8 cellular contexts compared by ENCODE assay signal in genomic region chr19:38336638-38337359, GRCh38. TPM values are rescaled to one million over a fixed set of nuclear protein-coding genes. Genes with fewer than 3 reads are reported as not detected.
A peak's percentile ranks its signal among the peaks of the same experiment; 100 is the strongest.
DNase-seq lines count a peak whose midpoint lies in the region; ATAC-seq, FAIRE-seq and TF ChIP-seq lines count a peak whose summit lies in the region.

No MANE protein-coding gene starts in this region.

- ATAC-seq in HG02642 (IDR thresholded peaks at IDR 0.05; ENCODE audit: poor library complexity, unreplicated experiment): peak; percentile 57
- ATAC-seq in Right ventricle myocardium inferior: peak; percentile 84
- peak; percentile 75 to 87 (median 83) for ATAC-seq in pancreas

- H3K27ac ChIP-seq in pancreas (peak overlapping the region; percentile 61 to 91 (median 78)), thyroid gland (peak overlapping the region; percentile 91 to 94 (median 94))

- H3K36me3 ChIP-seq in pancreas (no peaks in the 10 kb centered on the region), thyroid gland (no peaks in the 10 kb centered on the region)

- H3K4me3 ChIP-seq in pancreas (peak overlapping the region; percentile 56 to 69 (median 62)), thyroid gland (replicated peaks in 1 of 3) (peak overlapping the region; percentile 6 to 90 (median 78))

- CTCF ChIA-PET in GM10248 (lab: Yijun Ruan, JAX): interaction anchor here (0.9 to 2.8 kb wide), 10 partner anchors 18 to 434 kb away, joined by 3 to 28 read pairs (median 4); partner anchors contain the start of genes GGN and PSMD8

- peak overlapping the region; percentile 97 for H3K4me3 Mint-ChIP-seq in activated naive CD8-positive, alpha-beta T cell treated with anti-CD3 and anti-CD28 coated beads for 36 hours

- H3K4me1 Mint-ChIP-seq in activated naive CD8-positive, alpha-beta T cell treated with anti-CD3 and anti-CD28 coated beads for 36 hours: peaks cover 9% of the 10 kb centered on the region

- H3K27me3 ChIP-seq in pancreas (no peaks in the 10 kb centered on the region), thyroid gland (no peaks in the 10 kb centered on the region)

- TF ChIP-seq CTCF in GM10248 (IDR thresholded peaks at IDR 0.05; ENCODE audit: control extremely low read depth, extremely low read depth, low read depth, missing control alignments) (no peak), pancreas (IDR thresholded peaks at IDR 0.05) (no peak), thyroid gland (IDR thresholded peaks at IDR 0.05) (no peak)

- DNase-seq in GM10248 (ENCODE audit: extremely low spot score) (peak; percentile 95), NCI-H128 (lab: John Stamatoyannopoulos, UW; ENCODE audit: unreplicated experiment) (peak; percentile 94), SKM-1 treated with dmso at 0.1 percent for 144 hours (lab: John Stamatoyannopoulos, UW; ENCODE audit: unreplicated experiment) (peak; percentile 96), Right ventricle myocardium inferior (ENCODE audit: missing footprints) (peak; percentile 97), pancreas (peak; percentile 92 to 99 (median 96)), thyroid gland (peak; percentile 96 to 97)
- DNase-seq in activated naive CD8-positive, alpha-beta T cell treated with anti-CD3 and anti-CD28 coated beads for 36 hours: peak; percentile 95

- 2% methylated on average over 36 to 41 of the region's 41 CpGs for WGBS in pancreas, 2 donors
- 2 to 3% methylated on average over 24 to 41 of the region's 41 CpGs for WGBS in thyroid gland, 2 donors

- no peaks in the 10 kb centered on the region for H3K4me1 ChIP-seq in pancreas
- H3K4me1 ChIP-seq in thyroid gland: peaks cover 9 to 15% of the 10 kb centered on the region in 2 donors

- intact Hi-C loops in Right ventricle myocardium inferior (cut with DNase I): no loop called here
- intact Hi-C loops in pancreas (cut with DNase I): no loop called here
- intact Hi-C loops in thyroid gland (cut with DNase I): loop anchor here (5.0 kb wide), 1 partner anchor 36 kb away; the partner anchor contains the start of gene PSMD8

- TF ChIP-seq POLR2A in thyroid gland (IDR thresholded peaks at IDR 0.05): peak in 1 of 2 donors; percentile 57

- POLR2A ChIA-PET in GM10248 (lab: Yijun Ruan, JAX): interaction anchor here (0.5 to 0.8 kb wide), 3 partner anchors 36 to 500 kb away, joined by 4 to 7 read pairs (median 5); no protein-coding TSS in a partner anchor

- no peaks in the 10 kb centered on the region for H3K27me3 Mint-ChIP-seq in activated naive CD8-positive, alpha-beta T cell treated with anti-CD3 and anti-CD28 coated beads for 36 hours

- FAIRE-seq in pancreas (lab: Jason Lieb, UNC): peak; percentile 79

- peak overlapping the region; percentile 99 for H3K27ac Mint-ChIP-seq in activated naive CD8-positive, alpha-beta T cell treated with anti-CD3 and anti-CD28 coated beads for 36 hours

- H3K9me3 ChIP-seq in pancreas (no peaks in the 10 kb centered on the region), thyroid gland (no peaks in the 10 kb centered on the region)

- H3K9me3 Mint-ChIP-seq in activated naive CD8-positive, alpha-beta T cell treated with anti-CD3 and anti-CD28 coated beads for 36 hours: no peaks in the 10 kb centered on the region

- H3K36me3 Mint-ChIP-seq in activated naive CD8-positive, alpha-beta T cell treated with anti-CD3 and anti-CD28 coated beads for 36 hours: no peaks in the 10 kb centered on the region

RNA-seq across cellular contexts. Expression of gene CATSPERG, which starts 1.2 kb away (rescaled TPM):
- 1 to 10 TPM; 1.9 to 2.1 TPM for total RNA-seq in activated naive CD8-positive, alpha-beta T cell treated with anti-CD3 and anti-CD28 coated beads for 36 hours
- 0.84 TPM for total RNA-seq in Right ventricle myocardium inferior
- 1 to 10 TPM; 1.0 to 4.7 (median 2.8) TPM for total RNA-seq in pancreas
- polyA plus RNA-seq in pancreas: 1 to 10 TPM; 3.1 to 6.9 TPM
- 10 to 100 TPM in 3 of 4 donors, 1 to 10 TPM in 1; 6.4 to 27.7 (median 13.3) TPM for total RNA-seq in thyroid gland

RNA-seq across cellular contexts. Expression of gene KCNK6, which starts 17.2 kb away (rescaled TPM):
- 1 to 10 TPM; 6.6 to 6.9 TPM for total RNA-seq in activated naive CD8-positive, alpha-beta T cell treated with anti-CD3 and anti-CD28 coated beads for 36 hours
- 7.2 TPM for total RNA-seq in Right ventricle myocardium inferior
- total RNA-seq in pancreas: 1 to 10 TPM; 5.0 to 8.7 (median 6.5) TPM
- 1 to 10 TPM; 3.9 to 9.5 TPM for polyA plus RNA-seq in pancreas
- total RNA-seq in thyroid gland: 1 to 10 TPM in 2 of 4 donors, under 1 TPM in 2; 0.67 to 4.4 (median 1.2) TPM

RNA-seq across cellular contexts. Expression of gene YIF1B, which starts 21.1 kb away (rescaled TPM):
- total RNA-seq in activated naive CD8-positive, alpha-beta T cell treated with anti-CD3 and anti-CD28 coated beads for 36 hours: 10 to 100 TPM; 57.3 to 63.0 TPM
- total RNA-seq in Right ventricle myocardium inferior: 34.7 TPM
- 10 to 100 TPM in 3 of 6 donors, 1 to 10 TPM in 3; 6.9 to 18.2 (median 11.3) TPM for total RNA-seq in pancreas
- 10 to 100 TPM; 30.9 to 32.3 TPM for polyA plus RNA-seq in pancreas
- 10 to 100 TPM; 12.9 to 30.9 (median 21.0) TPM for total RNA-seq in thyroid gland

RNA-seq across cellular contexts. Expression of gene C19orf33, which starts 32.7 kb away (rescaled TPM):
- total RNA-seq in activated naive CD8-positive, alpha-beta T cell treated with anti-CD3 and anti-CD28 coated beads for 36 hours: not detected
- total RNA-seq in Right ventricle myocardium inferior: 6.7 TPM
- total RNA-seq in pancreas: 1 to 10 TPM in 5 of 6 donors, under 1 TPM in 1; 0.59 to 6.7 (median 3.0) TPM
- 10 to 100 TPM; 13.1 to 19.4 TPM for polyA plus RNA-seq in pancreas
- total RNA-seq in thyroid gland: 10 to 100 TPM in 3 of 4 donors, not detected in 1; 16.2 to 26.3 (median 17.2) TPM

RNA-seq across cellular contexts. Expression of gene PSMD8, which starts 37.6 kb away (rescaled TPM):
- total RNA-seq in activated naive CD8-positive, alpha-beta T cell treated with anti-CD3 and anti-CD28 coated beads for 36 hours: 100 to 1,000 TPM; 193 to 199 TPM
- total RNA-seq in Right ventricle myocardium inferior (280 TPM), pancreas (10 to 100 TPM; 45.0 to 71.3 (median 58.7) TPM), thyroid gland (100 to 1,000 TPM; 150 to 270 (median 243) TPM)
- 10 to 100 TPM; 25.3 to 76.0 TPM for polyA plus RNA-seq in pancreas

Comparison
In these comparisons a context has a peak if more than half of its experiments do, and no peak if none do; other contexts are left out.
1. Peak in every context shown above with its lines: DNase-seq, ATAC-seq, H3K4me3 ChIP-seq and H3K27ac ChIP-seq.